In genomic region chr14:69880051-69880487, GRCh38 we compare ENCODE assay signal across 10 cellular contexts. TPM values are rescaled to one million over a fixed set of nuclear protein-coding genes. Genes with fewer than 3 reads are reported as not detected.
DNase-seq lines count a peak whose midpoint lies in the region; ATAC-seq and TF ChIP-seq lines count a peak whose summit lies in the region.
"Had no signal": no experiment of that assay in that cellular context is flagged by ENCODE, and none has a peak within 500 bp of the region (broad histone marks: within the 10 kb centered on the region; RNA-seq: fewer than 3 reads in every experiment).

No MANE protein-coding gene starts in this region.

- no peak for TF ChIP-seq CTCF in smooth muscle cell (IDR thresholded peaks at IDR 0.05; ENCODE audit: borderline replicate concordance, insufficient read depth, poor library complexity, severe bottlenecking)

- H3F3A ChIP-seq in smooth muscle cell (ENCODE audit: low read depth) = no peaks in the 10 kb centered on the region

- no peak overlapping the region for H3K27ac ChIP-seq in smooth muscle cell (ENCODE audit: low read depth)

- peak overlapping the region; percentile 90 for H3K4me2 ChIP-seq in smooth muscle cell

- H4K20me1 ChIP-seq in smooth muscle cell (ENCODE audit: low read depth) = no peaks in the 10 kb centered on the region

- H3K27me3 ChIP-seq in smooth muscle cell (ENCODE audit: low read depth) = peaks cover 59% of the 10 kb centered on the region

- H3K27ac Mint-ChIP-seq in T-helper 17 cell = no peak overlapping the region

- no peaks in the 10 kb centered on the region for H3K79me2 ChIP-seq in smooth muscle cell (ENCODE audit: low read depth)

- peaks cover 3% of the 10 kb centered on the region for H3K4me1 Mint-ChIP-seq in T-helper 17 cell

- DNase-seq in NCI-H1092 treated with DMSO at 0.1 percent for 48 hours (lab: John Stamatoyannopoulos, UW) (peak; percentile 42), NCI-H1092 (lab: John Stamatoyannopoulos, UW) (no peak), T-helper 17 cell (no peak), smooth muscle cell (lab: John Stamatoyannopoulos, UW; ENCODE audit: unreplicated experiment) (no peak), NCI-H1436 treated with DMSO at 0.1 percent for 48 hours (lab: John Stamatoyannopoulos, UW) (no peak), OCI-M2 (lab: John Stamatoyannopoulos, UW; ENCODE audit: unreplicated experiment) (no peak)
- DNase-seq: ACHN, activated gamma-delta T cell had no signal

- peaks cover 57% of the 10 kb centered on the region for H3K27me3 Mint-ChIP-seq in T-helper 17 cell

- 7% methylated on average over 21 of the region's 21 CpGs for WGBS in smooth muscle cell (ENCODE audit: low lambda C conversion rate)

- H3K4me3 ChIP-seq in iPS-18c (ENCODE audit: insufficient read depth, low read depth, low read length) (peak overlapping the region; percentile 77), smooth muscle cell (peak overlapping the region; percentile 50)

- H3K36me3 ChIP-seq in smooth muscle cell (ENCODE audit: low read depth) = no peaks in the 10 kb centered on the region

- H3K4me3 Mint-ChIP-seq in T-helper 17 cell = peak overlapping the region; percentile 19

- peaks cover 15% of the 10 kb centered on the region for H3K4me1 ChIP-seq in smooth muscle cell (ENCODE audit: low read depth)

- no peak overlapping the region for H3K9ac ChIP-seq in smooth muscle cell (ENCODE audit: low read depth)

- H3K9me3 ChIP-seq in T-helper 17 cell (ENCODE audit: control insufficient read depth, low read length, poor library complexity, severe bottlenecking) = no peaks in the 10 kb centered on the region
- no peaks in the 10 kb centered on the region for H3K9me3 ChIP-seq in iPS-18c (ENCODE audit: control insufficient read depth, insufficient read depth, low read length)
- no peaks in the 10 kb centered on the region for H3K9me3 ChIP-seq in smooth muscle cell (replicated peaks; ENCODE audit: low read depth)

- H3K36me3 Mint-ChIP-seq in T-helper 17 cell (ENCODE audit: low read depth) = peaks cover 2% of the 10 kb centered on the region

- ATAC-seq in T-helper 17 cell = no peak
- no peak for ATAC-seq in SK-N-SH treated with all-trans-retinoic acid at 6 μM for 48 hours

- H2AFZ ChIP-seq in smooth muscle cell (ENCODE audit: low read depth) = no peak overlapping the region

TF ChIP-seq in SK-N-SH treated with all-trans-retinoic acid at 6 μM for 48 hours, 23 proteins besides CTCF, POLR2A, EP300 and RAD21:
- TF ChIP-seq ZNF565 (CRISPR knock-in tag; conservative IDR thresholded peaks at IDR 0.05; ENCODE audit: low read depth) = no peak
- no peak for TF ChIP-seq POU6F1 (CRISPR knock-in tag; IDR thresholded peaks at IDR 0.05; ENCODE audit: borderline replicate concordance, low read depth)
- TF ChIP-seq ZNF70 (CRISPR knock-in tag; IDR thresholded peaks at IDR 0.05) = no peak
- no peak for TF ChIP-seq SNAI2 (CRISPR knock-in tag; IDR thresholded peaks at IDR 0.05)
- no peak for TF ChIP-seq ARNTL (CRISPR knock-in tag; IDR thresholded peaks at IDR 0.05; ENCODE audit: borderline replicate concordance, low read depth)
- TF ChIP-seq ZNF8 (CRISPR knock-in tag; IDR thresholded peaks at IDR 0.05) = no peak
- no peak for TF ChIP-seq ZFP3 (CRISPR knock-in tag; IDR thresholded peaks at IDR 0.05)
TF ChIP-seq in SK-N-SH treated with all-trans-retinoic acid at 6 μM for 48 hours: peak in this region for 0.

RNA-seq across cellular contexts. Expression of gene SMOC1, which starts 0.9 kb away (rescaled TPM):
- total RNA-seq in T-helper 17 cell = not detected
- total RNA-seq in smooth muscle cell = 3.8 and 6.3 TPM in 2 replicates
- 0.53 and 1.6 TPM in 2 replicates for polyA plus RNA-seq in smooth muscle cell
